In genomic region chr1:213176341-213176740, GRCh38 we compare ENCODE assay signal across 25 cellular contexts.
DNase-seq lines count a peak whose midpoint lies in the region; FAIRE-seq and TF ChIP-seq lines count a peak whose summit lies in the region.
"Had no signal": no experiment of that assay in that cellular context is flagged by ENCODE, and none has a peak within 500 bp of the region (broad histone marks: within the 10 kb centered on the region; RNA-seq: fewer than 3 reads in every experiment).

No MANE protein-coding gene starts in this region.

- H3K9me1 ChIP-seq in endothelial cell of umbilical vein (replicated peaks; ENCODE audit: control insufficient read depth, extremely low read depth, insufficient read depth, low read length) = no peaks in the 10 kb centered on the region

- CTCF ChIA-PET in endothelial cell of umbilical vein (lab: Charles Lee) = interaction anchor here (1.3 to 2.3 kb wide), 2 partner anchors 10 to 14 kb away, joined by 3 to 12 read pairs; no protein-coding TSS in a partner anchor

- DNase-seq in NCI-H2227 (lab: John Stamatoyannopoulos, UW; ENCODE audit: unreplicated experiment) = peak; percentile 12
- DNase-seq in NCI-H2227 treated with DMSO at 0.1 percent for 48 hours (lab: John Stamatoyannopoulos, UW) = no peak
- peak; percentile 2 for DNase-seq in NT2/D1 (ENCODE audit: low read depth, low spot score)
- DNase-seq in endothelial cell of umbilical vein (ENCODE audit: low read depth, low spot score) = peak; percentile 12
- no peak for DNase-seq in esophagus muscularis mucosa (ENCODE audit: extremely low spot score)
- DNase-seq in endodermal cell = no peak
- DNase-seq in A172 (ENCODE audit: low spot score) = no peak
- DNase-seq: 8988T, DMS53, GOT3, HCEC 1CT, Karpas-422, NCI-H1092 treated with DMSO at 0.1 percent for 48 hours, NCI-H1436, NCI-H187, NCI-H2081 treated with DMSO at 0.1 percent for 48 hours, NCI-H446 treated with DMSO at 0.1 percent for 48 hours, NCI-H526, Right ventricle myocardium superior, RPMI8226 had no signal

- peaks cover 2% of the 10 kb centered on the region for H3K36me3 ChIP-seq in NT2/D1 (ENCODE audit: insufficient read depth, insufficient read length, low read length)
- H3K36me3 ChIP-seq in endothelial cell of umbilical vein (ENCODE audit: control insufficient read depth in 2 of 2, extremely low read depth in 1 of 2, insufficient read depth in 2 of 2, low read length in 2 of 2) = no peaks in the 10 kb centered on the region
- H3K36me3 ChIP-seq in esophagus muscularis mucosa = peaks cover 0 to 25% (median 5%) of the 10 kb centered on the region in 4 donors
- H3K36me3 ChIP-seq in endodermal cell (ENCODE audit: control insufficient read depth, insufficient read depth, low read length) = peaks cover 26% of the 10 kb centered on the region
- H3K36me3 ChIP-seq: BLaER1 had no signal

- no peaks in the 10 kb centered on the region for H3K79me2 ChIP-seq in endothelial cell of umbilical vein (ENCODE audit: control insufficient read depth, insufficient read depth, low read length)

- no peaks in the 10 kb centered on the region for H4K20me1 ChIP-seq in endothelial cell of umbilical vein (replicated peaks; ENCODE audit: control insufficient read depth, extremely low read depth, insufficient read depth, low read length)
- H4K20me1 ChIP-seq: BLaER1 had no signal

- no peaks in the 10 kb centered on the region for H3K9me3 Mint-ChIP-seq in endodermal cell

- H3K36me3 Mint-ChIP-seq in endodermal cell (ENCODE audit: low read depth) = peaks cover 27% of the 10 kb centered on the region

- H3K4me3 ChIP-seq in NT2/D1 (ENCODE audit: insufficient read length, low read depth) (no peak overlapping the region), endothelial cell of umbilical vein (replicated peaks in 1 of 3; ENCODE audit: insufficient read depth in 1 of 3, low read depth in 1 of 3, low read length in 3 of 3) (no peak overlapping the region), esophagus muscularis mucosa (no peak overlapping the region), endodermal cell (ENCODE audit: low read length) (no peak overlapping the region)
- H3K4me3 ChIP-seq: BLaER1, GM12878, SJSA1 had no signal

- no peak overlapping the region for H3K4me2 ChIP-seq in endothelial cell of umbilical vein (ENCODE audit: insufficient read depth, low read length)
- H3K4me2 ChIP-seq: BLaER1 had no signal

- H3K27ac Mint-ChIP-seq in endodermal cell = no peak overlapping the region
- H3K27ac Mint-ChIP-seq: CD4-positive, CD25-positive, alpha-beta regulatory T cell had no signal

- no peak for TF ChIP-seq EP300 in esophagus muscularis mucosa (IDR thresholded peaks at IDR 0.05)

- H2AFZ ChIP-seq in endothelial cell of umbilical vein (ENCODE audit: low read depth, low read length) = no peak overlapping the region

- no peaks in the 10 kb centered on the region for H3K27me3 ChIP-seq in NT2/D1 (ENCODE audit: insufficient read depth, insufficient read length)
- no peaks in the 10 kb centered on the region for H3K27me3 ChIP-seq in endothelial cell of umbilical vein (ENCODE audit: control insufficient read depth in 2 of 2, insufficient read depth in 2 of 2, low read length in 2 of 2)
- no peaks in the 10 kb centered on the region for H3K27me3 ChIP-seq in esophagus muscularis mucosa
- no peaks in the 10 kb centered on the region for H3K27me3 ChIP-seq in endodermal cell (ENCODE audit: control insufficient read depth, insufficient read depth, low read length, poor library complexity, severe bottlenecking)
- H3K27me3 ChIP-seq: BLaER1, SJSA1 had no signal

- H3K9me3 ChIP-seq in NT2/D1 (ENCODE audit: insufficient read depth, low read length) (no peaks in the 10 kb centered on the region), endothelial cell of umbilical vein (replicated peaks; ENCODE audit: control insufficient read depth, insufficient read depth, low read length) (no peaks in the 10 kb centered on the region), esophagus muscularis mucosa (no peaks in the 10 kb centered on the region), endodermal cell (ENCODE audit: control insufficient read depth, low read length) (no peaks in the 10 kb centered on the region)
- H3K9me3 ChIP-seq: BLaER1, SJSA1 had no signal

- WGBS in esophagus muscularis mucosa = 90% methylated on average over 3 of the region's 3 CpGs
- WGBS in endodermal cell (ENCODE audit: insufficient coverage in 1 of 2, insufficient read length in 1 of 2), 2 experiments = 69 to 87% methylated on average over 3 of the region's 3 CpGs

- TF ChIP-seq CTCF in endothelial cell of umbilical vein (IDR thresholded peaks at IDR 0.05; ENCODE audit: extremely low read depth in 1 of 2, insufficient read depth in 1 of 2, low read depth in 1 of 2, low read length in 2 of 2) = no peak
- TF ChIP-seq CTCF in esophagus muscularis mucosa (IDR thresholded peaks at IDR 0.05) = no peak
- TF ChIP-seq CTCF in endodermal cell (conservative IDR thresholded peaks at IDR 0.05) = no peak

- intact Hi-C loops in endothelial cell of umbilical vein (cut with micrococcal nuclease) (no loop called here), esophagus muscularis mucosa (cut with DNase I) (no loop called here)

- H3K4me1 ChIP-seq in NT2/D1 (ENCODE audit: insufficient read depth, insufficient read length) (no peaks in the 10 kb centered on the region), endothelial cell of umbilical vein (ENCODE audit: control insufficient read depth, extremely low read depth, insufficient read depth, low read length) (no peaks in the 10 kb centered on the region), esophagus muscularis mucosa (no peaks in the 10 kb centered on the region), endodermal cell (ENCODE audit: control insufficient read depth, insufficient read depth, low read length) (no peaks in the 10 kb centered on the region)
- H3K4me1 ChIP-seq: BLaER1, SJSA1 had no signal

- FAIRE-seq in endothelial cell of umbilical vein (lab: Jason Lieb, UNC) = no peak
- FAIRE-seq: GM12878 had no signal

- dilution Hi-C loops in endothelial cell of umbilical vein (cut with MboI; ENCODE audit: extremely low pct_ligation_motif_present, low sequenced_read_pairs) = no loop called here

- no peak overlapping the region for H3K27ac ChIP-seq in endothelial cell of umbilical vein (ENCODE audit: insufficient read depth, low read depth, low read length)
- no peak overlapping the region for H3K27ac ChIP-seq in esophagus muscularis mucosa (replicated peaks in 1 of 4)
- H3K27ac ChIP-seq in endodermal cell (ENCODE audit: low read depth, low read length) = no peak overlapping the region
- H3K27ac ChIP-seq: BLaER1, HL-60, SJSA1 had no signal

- no peak overlapping the region for H3K4me3 Mint-ChIP-seq in endodermal cell
- H3K4me3 Mint-ChIP-seq: CD4-positive, CD25-positive, alpha-beta regulatory T cell had no signal

- H3K27me3 Mint-ChIP-seq in endodermal cell (ENCODE audit: insufficient read depth) = no peaks in the 10 kb centered on the region
- H3K27me3 Mint-ChIP-seq: CD4-positive, CD25-positive, alpha-beta regulatory T cell had no signal

- peaks cover 8% of the 10 kb centered on the region for H3K4me1 Mint-ChIP-seq in endodermal cell

- TF ChIP-seq POLR2A in endothelial cell of umbilical vein (IDR thresholded peaks at IDR 0.05; ENCODE audit: low read depth, low read length) (no peak), esophagus muscularis mucosa (IDR thresholded peaks at IDR 0.05; ENCODE audit: low read depth) (no peak)

- no TSS peak for BruUV-seq in endothelial cell of umbilical vein (replicated peaks; lab: Mats Ljungman, UMichigan)

- H3K9ac ChIP-seq in NT2/D1 (ENCODE audit: insufficient read length, low read depth) (no peak overlapping the region), endothelial cell of umbilical vein (replicated peaks; ENCODE audit: extremely low read depth, insufficient read depth, low read length) (no peak overlapping the region), endodermal cell (ENCODE audit: extremely low read depth, low read length, poor library complexity, severe bottlenecking) (no peak overlapping the region)
- H3K9ac ChIP-seq: BLaER1 had no signal

- POLR2A ChIA-PET in endothelial cell of umbilical vein (lab: Charles Lee) = no interaction called here

TF ChIP-seq in endothelial cell of umbilical vein, 7 proteins besides CTCF, POLR2A, EP300 and RAD21:
- TF ChIP-seq GATA2 (IDR thresholded peaks at IDR 0.05; ENCODE audit: insufficient read depth, insufficient read length, low read depth, low read length) = no peak
- TF ChIP-seq MYC (IDR thresholded peaks at IDR 0.05; ENCODE audit: low read depth, low read length) = no peak
- no peak for TF ChIP-seq POLR2AphosphoS5 (IDR thresholded peaks at IDR 0.05; ENCODE audit: insufficient read depth, low read depth, low read length)
- TF ChIP-seq FOS (IDR thresholded peaks at IDR 0.05; ENCODE audit: borderline replicate concordance, insufficient read depth, low read length) = no peak
- TF ChIP-seq JUN (IDR thresholded peaks at IDR 0.05; ENCODE audit: borderline replicate concordance, insufficient read depth, insufficient read length, low read depth) = no peak
- no peak for TF ChIP-seq MAX (IDR thresholded peaks at IDR 0.05; ENCODE audit: insufficient read depth, insufficient read length)
- no peak for TF ChIP-seq EZH2 (IDR thresholded peaks at IDR 0.05; ENCODE audit: borderline replicate concordance, low read depth, low read length, severe bottlenecking)

Comparison
In these comparisons a context has a peak if more than half of its experiments do, and no peak if none do; other contexts are left out.
1. DNase-seq: peak in NCI-H2227 (single experiment), NT2/D1 (single experiment) and endothelial cell of umbilical vein (single experiment); none in NCI-H2227 treated with DMSO at 0.1 percent for 48 hours (single experiment), esophagus muscularis mucosa (single experiment), endodermal cell (single experiment) and A172 (single experiment).